8 cellular contexts compared by ENCODE assay signal in the genomic region with DNA sequence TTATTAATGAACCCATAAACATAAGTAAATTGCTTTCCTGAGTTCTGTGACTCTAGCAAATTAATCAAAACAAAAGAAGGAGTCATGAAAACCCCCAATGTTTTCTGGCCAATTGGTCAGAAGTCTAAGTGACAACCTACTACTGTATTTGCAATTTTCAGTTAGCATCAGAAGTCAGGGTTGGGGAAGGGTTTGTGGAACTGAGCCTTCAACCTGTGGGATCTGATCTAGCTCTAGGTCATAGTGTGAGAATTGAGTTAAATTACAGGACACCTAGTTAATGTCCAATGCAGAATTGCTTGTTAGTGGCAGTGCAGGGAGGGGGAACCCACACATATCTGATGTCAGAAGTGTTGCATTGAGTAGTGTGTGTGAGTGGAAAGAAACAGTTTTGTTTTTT.
"Had no signal": no experiment of that assay in that cellular context is flagged by ENCODE, and none has a peak within 500 bp of the region (broad histone marks: within the 10 kb centered on the region; RNA-seq: fewer than 3 reads in every experiment).

No MANE protein-coding gene starts in this region.

- DNase-seq: GM23248, H7, HCEC 1CT, IMR-90, Kasumi-1, KG1 had no signal

- H3K27ac ChIP-seq: GM23248, HL-60 had no signal

- H2AFZ ChIP-seq: GM23248 had no signal

- H3K4me3 ChIP-seq: GM23248, K562 had no signal

- FAIRE-seq: K562 had no signal

- H3K9ac ChIP-seq: GM23248 had no signal
